Comparison of ENCODE assay signal across 11 cellular contexts in genomic region chr6:8904754-8905153, GRCh38.
A peak's percentile ranks its signal among the peaks of the same experiment; 100 is the strongest.
DNase-seq lines count a peak whose midpoint lies in the region; ATAC-seq and TF ChIP-seq lines count a peak whose summit lies in the region.
"Had no signal": no experiment of that assay in that cellular context is flagged by ENCODE, and none has a peak within 500 bp of the region (broad histone marks: within the 10 kb centered on the region; RNA-seq: fewer than 3 reads in every experiment).

No MANE protein-coding gene starts in this region.

- no peaks in the 10 kb centered on the region for H3K9me3 ChIP-seq in OCI-LY1 (ENCODE audit: low read length)
- no peaks in the 10 kb centered on the region for H3K9me3 ChIP-seq in gastroesophageal sphincter

- peaks cover 21% of the 10 kb centered on the region for H3K4me1 Mint-ChIP-seq in mesothelial cell of epicardium

- no peaks in the 10 kb centered on the region for H3K4me1 ChIP-seq in OCI-LY1 (ENCODE audit: insufficient read depth, low read length, severe bottlenecking)
- no peaks in the 10 kb centered on the region for H3K4me1 ChIP-seq in gastroesophageal sphincter

- H3K9ac ChIP-seq in OCI-LY1 (ENCODE audit: low read length): no peak overlapping the region

- no peak overlapping the region for H3K27ac ChIP-seq in OCI-LY1 (ENCODE audit: low read depth, low read length, poor library complexity, severe bottlenecking)
- H3K27ac ChIP-seq in gastroesophageal sphincter: no peak overlapping the region

- H3K4me3 ChIP-seq in OCI-LY1 (ENCODE audit: low read depth, low read length, poor library complexity, severe bottlenecking) (no peak overlapping the region), gastroesophageal sphincter (no peak overlapping the region)

- POLR2A ChIA-PET in HEK293T (lab: Yijun Ruan, JAX): no interaction called here

- H4K20me1 ChIP-seq in OCI-LY1 (ENCODE audit: insufficient read depth, low read length): no peaks in the 10 kb centered on the region

- H3K4me2 ChIP-seq in OCI-LY1 (ENCODE audit: low read length): no peak overlapping the region

- no peaks in the 10 kb centered on the region for H3K36me3 Mint-ChIP-seq in mesothelial cell of epicardium

- CTCF ChIA-PET in HEK293T (lab: Yijun Ruan, JAX): no interaction called here

- no peaks in the 10 kb centered on the region for H3K36me3 ChIP-seq in OCI-LY1 (ENCODE audit: insufficient read depth, low read length)
- H3K36me3 ChIP-seq in gastroesophageal sphincter: no peaks in the 10 kb centered on the region

- H3K27me3 ChIP-seq in OCI-LY1 (ENCODE audit: insufficient read depth, low read length) (no peaks in the 10 kb centered on the region), gastroesophageal sphincter (peaks cover 5% of the 10 kb centered on the region)

- no peak overlapping the region for H3K27ac Mint-ChIP-seq in mesothelial cell of epicardium

- H2AFZ ChIP-seq in OCI-LY1 (ENCODE audit: low read length): no peak overlapping the region

- no peaks in the 10 kb centered on the region for H3K9me2 ChIP-seq in OCI-LY1 (ENCODE audit: low read depth, low read length)

- H3K4me3 Mint-ChIP-seq in mesothelial cell of epicardium: no peak overlapping the region

- 42 to 57% methylated on average over 3 of the region's 3 CpGs for WGBS in gastroesophageal sphincter (ENCODE audit: low coverage in 1 of 2), 2 donors

- DNase-seq in HEK293T (ENCODE audit: extremely low spot score): peak; percentile 38
- DNase-seq in iPS-NIHi7 (ENCODE audit: extremely low spot score): peak; percentile 68
- DNase-seq in activated gamma-delta T cell (lab: John Stamatoyannopoulos, UW): no peak
- no peak for DNase-seq in mesothelial cell of epicardium (ENCODE audit: low spot score in 2 of 2, unreplicated experiment in 2 of 2)
- DNase-seq: activated T-cell treated with anti-CD3 and anti-CD28 coated beads, Interleukin-2, amount 50 U/mL, for 48 hours; islet precursor cell; NCI-H2081 had no signal

- peak; percentile 59 for TF ChIP-seq CTCF in OCI-LY1 (IDR thresholded peaks at IDR 0.05; ENCODE audit: low read length)
- TF ChIP-seq CTCF in gastroesophageal sphincter (IDR thresholded peaks at IDR 0.05): no peak
- TF ChIP-seq CTCF in mesothelial cell of epicardium (IDR thresholded peaks at IDR 0.05; ENCODE audit: unreplicated experiment): no peak

- no peaks in the 10 kb centered on the region for H3K27me3 Mint-ChIP-seq in mesothelial cell of epicardium (ENCODE audit: low read depth)

- no peak for TF ChIP-seq EP300 in gastroesophageal sphincter (IDR thresholded peaks at IDR 0.05)

- peak; percentile 60 for ATAC-seq in GM18498 (IDR thresholded peaks at IDR 0.05; ENCODE audit: unreplicated experiment)
- no peak for ATAC-seq in HG02852 (IDR thresholded peaks at IDR 0.05; ENCODE audit: unreplicated experiment)
- no peak for ATAC-seq in gastroesophageal sphincter

- TF ChIP-seq POLR2A in gastroesophageal sphincter (IDR thresholded peaks at IDR 0.05): no peak

- H3K79me2 ChIP-seq in OCI-LY1 (ENCODE audit: insufficient read depth, low read length): no peaks in the 10 kb centered on the region

- no peaks in the 10 kb centered on the region for H3K9me3 Mint-ChIP-seq in mesothelial cell of epicardium

- no peaks in the 10 kb centered on the region for H3F3A ChIP-seq in OCI-LY1 (ENCODE audit: insufficient read depth, low read length)

TF ChIP-seq in HEK293T, 16 proteins besides CTCF, POLR2A, EP300 and RAD21:
- TF ChIP-seq BHLHE40 (IDR thresholded peaks at IDR 0.05; ENCODE audit: borderline replicate concordance): no peak
- no peak for TF ChIP-seq NFRKB (IDR thresholded peaks at IDR 0.05)
- TF ChIP-seq SP1 (IDR thresholded peaks at IDR 0.05): no peak
- no peak for TF ChIP-seq CTBP1 (IDR thresholded peaks at IDR 0.05; ENCODE audit: borderline replicate concordance)
- TF ChIP-seq FOXM1 (IDR thresholded peaks at IDR 0.05; ENCODE audit: borderline replicate concordance): no peak
- no peak for TF ChIP-seq TARDBP (IDR thresholded peaks at IDR 0.05)
- TF ChIP-seq PKNOX1 (IDR thresholded peaks at IDR 0.05): no peak
- TF ChIP-seq LEF1 (IDR thresholded peaks at IDR 0.05; ENCODE audit: borderline replicate concordance): no peak
- TF ChIP-seq HDGF (IDR thresholded peaks at IDR 0.05; ENCODE audit: borderline replicate concordance): no peak
- TF ChIP-seq FOXK2 (IDR thresholded peaks at IDR 0.05): no peak
- TF ChIP-seq ELF4 (IDR thresholded peaks at IDR 0.05): no peak
- no peak for TF ChIP-seq SUZ12 (IDR thresholded peaks at IDR 0.05)
- no peak for TF ChIP-seq ZNF384 (IDR thresholded peaks at IDR 0.05)

Comparison
In these comparisons a context has a peak if more than half of its experiments do, and no peak if none do; other contexts are left out.
1. DNase-seq: peak in HEK293T (single experiment) and iPS-NIHi7 (single experiment); none in activated gamma-delta T cell (single experiment) and mesothelial cell of epicardium (0 of 2).